ENCODE assay signal across 16 cellular contexts in genomic region chr6:33588894-33589293, GRCh38. TPM values are rescaled to one million over a fixed set of nuclear protein-coding genes. Genes with fewer than 3 reads are reported as not detected.
DNase-seq lines count a peak whose midpoint lies in the region; ATAC-seq and TF ChIP-seq lines count a peak whose summit lies in the region.
"Had no signal": no experiment of that assay in that cellular context is flagged by ENCODE, and none has a peak within 500 bp of the region (broad histone marks: within the 10 kb centered on the region; RNA-seq: fewer than 3 reads in every experiment).

No MANE protein-coding gene starts in this region.

- H3K27ac Mint-ChIP-seq in endodermal cell, result no peak overlapping the region
- no peak overlapping the region for H3K27ac Mint-ChIP-seq in CD8-positive, alpha-beta T cell
- H3K27ac Mint-ChIP-seq: activated CD8-positive, alpha-beta T cell treated with anti-CD3 and anti-CD28 coated beads for 36 hours; activated T-cell treated with anti-CD3 and anti-CD28 coated beads, Interleukin-2, amount 50 U/mL, for 24 hours; stimulated activated naive CD8-positive, alpha-beta T cell treated with anti-CD3 and anti-CD28 coated beads, Interleukin-15, amount 100 ng/mL, for 72 hours had no signal

- H3K27ac ChIP-seq in right atrium auricular region (peak overlapping the region; percentile 78), endodermal cell (ENCODE audit: low read depth, low read length) (no peak overlapping the region), trophoblast cell (ENCODE audit: low read depth, low read length) (no peak overlapping the region), vagina (peak overlapping the region; percentile 87)
- no peak overlapping the region for H3K27ac ChIP-seq in CD8-positive, alpha-beta T cell (ENCODE audit: low read depth, low read length)
- H3K27ac ChIP-seq: BLaER1 had no signal

- H3K4me2 ChIP-seq in trophoblast cell (ENCODE audit: low read length), result no peak overlapping the region

- no peak overlapping the region for H4K8ac ChIP-seq in trophoblast cell (ENCODE audit: low read depth, low read length)

- no peak overlapping the region for H4K91ac ChIP-seq in trophoblast cell (ENCODE audit: low read depth, low read length)

- TF ChIP-seq CTCF in right atrium auricular region (IDR thresholded peaks at IDR 0.05), result no peak
- TF ChIP-seq CTCF in endodermal cell (conservative IDR thresholded peaks at IDR 0.05), result no peak
- no peak for TF ChIP-seq CTCF in vagina (IDR thresholded peaks at IDR 0.05)
- no peak for TF ChIP-seq CTCF in CD8-positive, alpha-beta T cell (IDR thresholded peaks at IDR 0.05)

- peaks cover 0 to 45% of the 10 kb centered on the region in 2 donors for H3K4me1 ChIP-seq in right atrium auricular region
- H3K4me1 ChIP-seq in endodermal cell (ENCODE audit: control insufficient read depth, insufficient read depth, low read length), result peaks cover 8% of the 10 kb centered on the region
- H3K4me1 ChIP-seq in trophoblast cell (ENCODE audit: control insufficient read depth in 1 of 2, insufficient read depth in 2 of 2, low read length in 2 of 2), result peaks cover 19 to 22% of the 10 kb centered on the region in 2 experiments
- peaks cover 45% of the 10 kb centered on the region for H3K4me1 ChIP-seq in vagina
- H3K4me1 ChIP-seq in CD8-positive, alpha-beta T cell (ENCODE audit: insufficient read depth, low read length), result peaks cover 30% of the 10 kb centered on the region

- H3K4ac ChIP-seq in trophoblast cell (ENCODE audit: low read depth, low read length), result no peak overlapping the region

- H4K12ac ChIP-seq in trophoblast cell (ENCODE audit: low read depth, low read length), result no peak overlapping the region

- intact Hi-C loops in cardiac septum (cut with DNase I), result loop anchor here (1.0 to 5.0 kb wide), 5 partner anchors 32 to 568 kb away; partner anchors contain the start of gene ITPR3
- intact Hi-C loops in vagina (cut with DNase I), result loop anchor here (5.0 to 10.0 kb wide), 2 partner anchors 33 to 556 kb away; partner anchors contain the start of genes GRM4 and ITPR3
- intact Hi-C loops in CD8-positive, alpha-beta T cell (cut with DNase I, micrococcal nuclease), result loop anchor here (1.0 to 5.0 kb wide), 3 partner anchors 44 to 563 kb away; no protein-coding TSS in a partner anchor

- no peak overlapping the region for H3K18ac ChIP-seq in trophoblast cell (ENCODE audit: low read length)

- peaks cover 14% of the 10 kb centered on the region for H3K27me3 Mint-ChIP-seq in endodermal cell (ENCODE audit: insufficient read depth)
- no peaks in the 10 kb centered on the region for H3K27me3 Mint-ChIP-seq in CD8-positive, alpha-beta T cell (ENCODE audit: low read depth)
- H3K27me3 Mint-ChIP-seq: activated CD8-positive, alpha-beta T cell treated with anti-CD3 and anti-CD28 coated beads for 36 hours; activated T-cell treated with anti-CD3 and anti-CD28 coated beads, Interleukin-2, amount 50 U/mL, for 24 hours; stimulated activated naive CD8-positive, alpha-beta T cell treated with anti-CD3 and anti-CD28 coated beads, Interleukin-15, amount 100 ng/mL, for 72 hours had no signal

- no peak overlapping the region for H3K14ac ChIP-seq in trophoblast cell (ENCODE audit: low read length)

- WGBS in endodermal cell (ENCODE audit: insufficient coverage in 1 of 2, insufficient read length in 1 of 2), 2 experiments, result 92 to 100% methylated on average over 4 of the region's 4 CpGs
- no CpG with 5 or more reads among the region's 4 CpGs for WGBS in trophoblast cell (ENCODE audit: extremely low coverage, insufficient coverage, insufficient read length)

- H3K9me3 ChIP-seq in right atrium auricular region (no peaks in the 10 kb centered on the region), endodermal cell (ENCODE audit: control insufficient read depth, low read length) (no peaks in the 10 kb centered on the region), trophoblast cell (ENCODE audit: insufficient read depth, low read depth, low read length) (no peaks in the 10 kb centered on the region), vagina (no peaks in the 10 kb centered on the region)
- no peaks in the 10 kb centered on the region for H3K9me3 ChIP-seq in CD8-positive, alpha-beta T cell (ENCODE audit: low read length)
- H3K9me3 ChIP-seq: BLaER1 had no signal

- H2AK5ac ChIP-seq in trophoblast cell (ENCODE audit: low read length), result peak overlapping the region; percentile 36

- peaks cover 18% of the 10 kb centered on the region for H3K4me1 Mint-ChIP-seq in endodermal cell
- H3K4me1 Mint-ChIP-seq in CD8-positive, alpha-beta T cell (ENCODE audit: low read depth), result peaks cover 35% of the 10 kb centered on the region

- no peak overlapping the region for H2BK12ac ChIP-seq in trophoblast cell (ENCODE audit: low read length)

- H3K79me1 ChIP-seq in trophoblast cell (ENCODE audit: low read length), result peaks cover 3% of the 10 kb centered on the region

- no peak overlapping the region for H2AFZ ChIP-seq in trophoblast cell (ENCODE audit: insufficient read depth, low read length, poor library complexity)

- no peaks in the 10 kb centered on the region for H3K36me3 ChIP-seq in right atrium auricular region
- no peaks in the 10 kb centered on the region for H3K36me3 ChIP-seq in endodermal cell (ENCODE audit: control insufficient read depth, insufficient read depth, low read length)
- H3K36me3 ChIP-seq in trophoblast cell (ENCODE audit: control insufficient read depth in 1 of 2, insufficient read depth in 2 of 2, low read length in 2 of 2), result no peaks in the 10 kb centered on the region
- no peaks in the 10 kb centered on the region for H3K36me3 ChIP-seq in vagina
- no peaks in the 10 kb centered on the region for H3K36me3 ChIP-seq in CD8-positive, alpha-beta T cell (ENCODE audit: insufficient read depth, low read length)
- H3K36me3 ChIP-seq: BLaER1 had no signal

- ATAC-seq in CD8-positive, alpha-beta T cell, result no peak
- ATAC-seq: stimulated activated naive CD8-positive, alpha-beta T cell treated with anti-CD3 and anti-CD28 coated beads, Interleukin-15, amount 100 ng/mL, for 72 hours had no signal

- H3K27me3 ChIP-seq in right atrium auricular region (no peaks in the 10 kb centered on the region), endodermal cell (ENCODE audit: control insufficient read depth, insufficient read depth, low read length, poor library complexity, severe bottlenecking) (peaks cover 8% of the 10 kb centered on the region), trophoblast cell (ENCODE audit: insufficient read depth, low read length) (no peaks in the 10 kb centered on the region), vagina (no peaks in the 10 kb centered on the region)
- no peaks in the 10 kb centered on the region for H3K27me3 ChIP-seq in CD8-positive, alpha-beta T cell (ENCODE audit: insufficient read depth, low read length)
- H3K27me3 ChIP-seq: BLaER1 had no signal

- no peaks in the 10 kb centered on the region for H3K79me2 ChIP-seq in trophoblast cell (ENCODE audit: control insufficient read depth, insufficient read depth, low read length, poor library complexity)

- POLR2A ChIA-PET in CD8-positive, alpha-beta T cell (lab: Charles Lee), result no interaction called here

- H2BK5ac ChIP-seq in trophoblast cell (ENCODE audit: low read depth, low read length, poor library complexity), result no peak overlapping the region

- no peaks in the 10 kb centered on the region for H3K9me3 Mint-ChIP-seq in endodermal cell
- H3K9me3 Mint-ChIP-seq in CD8-positive, alpha-beta T cell, result no peaks in the 10 kb centered on the region
- H3K9me3 Mint-ChIP-seq: activated CD8-positive, alpha-beta T cell treated with anti-CD3 and anti-CD28 coated beads for 36 hours; activated T-cell treated with anti-CD3 and anti-CD28 coated beads, Interleukin-2, amount 50 U/mL, for 24 hours; nephron; stimulated activated naive CD8-positive, alpha-beta T cell treated with anti-CD3 and anti-CD28 coated beads, Interleukin-15, amount 100 ng/mL, for 72 hours had no signal

- H3K9ac ChIP-seq in endodermal cell (ENCODE audit: extremely low read depth, low read length, poor library complexity, severe bottlenecking), result no peak overlapping the region
- no peak overlapping the region for H3K9ac ChIP-seq in trophoblast cell (ENCODE audit: low read length)
- H3K9ac ChIP-seq: BLaER1 had no signal

- no peak for TF ChIP-seq POLR2A in vagina (IDR thresholded peaks at IDR 0.05)

- no peak for DNase-seq in right atrium auricular region (ENCODE audit: low spot score)
- no peak for DNase-seq in cardiac septum (ENCODE audit: low spot score)
- DNase-seq in endodermal cell, result peak; percentile 28
- no peak for DNase-seq in trophoblast cell
- peak in 1 of 2 donors; percentile 84 for DNase-seq in vagina (ENCODE audit: extremely low spot score in 2 of 2)
- no peak for DNase-seq in NCI-H510A treated with DMSO at 0.1 percent for 48 hours (lab: John Stamatoyannopoulos, UW)
- no peak for DNase-seq in activated CD8-positive, alpha-beta memory T cell treated with anti-CD3 and anti-CD28 coated beads, Interleukin-2, amount 50 U/mL, for 4 hours
- no peak for DNase-seq in CD8-positive, alpha-beta T cell
- DNase-seq: NCI-H1105; NCI-H2081 treated with DMSO at 0.1 percent for 48 hours; NK-92 treated with Interleukin-12 subunit alpha and Interleukin-12 subunit beta, amount 100 ng/mL, for 24 hours had no signal

- H3K4me3 Mint-ChIP-seq in endodermal cell, result no peak overlapping the region
- H3K4me3 Mint-ChIP-seq in CD8-positive, alpha-beta T cell, result no peak overlapping the region
- H3K4me3 Mint-ChIP-seq: activated CD8-positive, alpha-beta T cell treated with anti-CD3 and anti-CD28 coated beads for 36 hours; activated T-cell treated with anti-CD3 and anti-CD28 coated beads, Interleukin-2, amount 50 U/mL, for 24 hours; nephron; stimulated activated naive CD8-positive, alpha-beta T cell treated with anti-CD3 and anti-CD28 coated beads, Interleukin-15, amount 100 ng/mL, for 72 hours had no signal

- H3K4me3 ChIP-seq in right atrium auricular region (no peak overlapping the region), endodermal cell (ENCODE audit: low read length) (no peak overlapping the region), trophoblast cell (ENCODE audit: low read depth, low read length) (no peak overlapping the region), vagina (no peak overlapping the region)
- H3K4me3 ChIP-seq in CD8-positive, alpha-beta T cell (ENCODE audit: low read depth, low read length), result no peak overlapping the region
- H3K4me3 ChIP-seq: BLaER1 had no signal

- no peak overlapping the region for H3K23ac ChIP-seq in trophoblast cell (ENCODE audit: low read length)

- H2BK120ac ChIP-seq in trophoblast cell (ENCODE audit: insufficient read depth, low read length, poor library complexity), result no peak overlapping the region

- CTCF ChIA-PET in CD8-positive, alpha-beta T cell (lab: Charles Lee), result interaction anchor here (1.1 to 8.9 kb wide), 4 partner anchors 10 to 123 kb away, joined by 3 to 106 read pairs (median 3); partner anchors contain the start of genes ITPR3 and UQCC2

- H3K36me3 Mint-ChIP-seq in endodermal cell (ENCODE audit: low read depth), result no peaks in the 10 kb centered on the region
- H3K36me3 Mint-ChIP-seq in CD8-positive, alpha-beta T cell, result no peaks in the 10 kb centered on the region

RNA-seq across cellular contexts. Expression of gene BAK1, which starts 8.8 kb away (rescaled TPM):
- 1 to 10 TPM; 6.5 to 8.6 TPM for total RNA-seq in right atrium auricular region
- 18.8 TPM for total RNA-seq in cardiac septum
- 10 to 100 TPM; 39.9 to 41.2 TPM for total RNA-seq in endodermal cell
- 28.1 TPM for polyA plus RNA-seq in endodermal cell (2013, experiment 1 of 2)
- polyA plus RNA-seq in endodermal cell (2013, experiment 2 of 2), result 27.8 TPM
- 10.7 TPM in 2 replicates for polyA plus RNA-seq in trophoblast cell (2013)
- total RNA-seq in vagina, result 19.2 TPM
- 10 to 100 TPM; 44.8 to 46.5 TPM for total RNA-seq in CD8-positive, alpha-beta T cell

RNA-seq across cellular contexts. Expression of gene ITPR3, which starts 32.2 kb away (rescaled TPM):
- total RNA-seq in right atrium auricular region (10 to 100 TPM in 1 of 2 donors, 1 to 10 TPM in 1; 6.2 to 17.7 TPM), cardiac septum (6.9 TPM), endodermal cell (10 to 100 TPM; 29.6 to 33.3 TPM), vagina (50.1 TPM)
- 6.0 TPM for polyA plus RNA-seq in endodermal cell (2013, experiment 1 of 2)
- polyA plus RNA-seq in endodermal cell (2013, experiment 2 of 2), result 6.6 TPM
- 4.9 and 5.1 TPM in 2 replicates for polyA plus RNA-seq in trophoblast cell (2013)
- 10 to 100 TPM; 39.5 to 40.1 TPM for total RNA-seq in CD8-positive, alpha-beta T cell

Comparison
In these comparisons a context has a peak if more than half of its experiments do, and no peak if none do; other contexts are left out.
1. H3K27ac ChIP-seq: peak in right atrium auricular region (2 of 2) and vagina (single experiment); none in endodermal cell (single experiment), trophoblast cell (single experiment) and CD8-positive, alpha-beta T cell (single experiment).